In genomic region chr1:41433501-41433900, GRCh38 we compare ENCODE assay signal across 1 cellular context.
TF ChIP-seq lines count a peak whose summit lies in the region.

No MANE protein-coding gene starts in this region.

TF ChIP-seq in A549, 52 proteins besides CTCF, POLR2A, EP300 and RAD21 (continued from another document):
- no peak for TF ChIP-seq HES2 (IDR thresholded peaks at IDR 0.05)
- TF ChIP-seq EHF (CRISPR knock-in tag; IDR thresholded peaks at IDR 0.05), result no peak
